ENCODE assay signal across 9 cellular contexts in genomic region chr19:3046621-3047306, GRCh38. TPM values are rescaled to one million over a fixed set of nuclear protein-coding genes. Genes with fewer than 3 reads are reported as not detected.
A peak's percentile ranks its signal among the peaks of the same experiment; 100 is the strongest.
DNase-seq lines count a peak whose midpoint lies in the region; ATAC-seq lines count a peak whose summit lies in the region.
"Had no signal": no experiment of that assay in that cellular context is flagged by ENCODE, and none has a peak within 500 bp of the region (broad histone marks: within the 10 kb centered on the region; RNA-seq: fewer than 3 reads in every experiment).

No MANE protein-coding gene starts in this region.

- H3K36me3 ChIP-seq in BLaER1 (0 out of 2 replicates have a peak, but pooled peaks cover under 1% of the 10 kb centered on the region), MG63 (no peaks in the 10 kb centered on the region)

- H3K27ac Mint-ChIP-seq in central memory CD8-positive, alpha-beta T cell (ENCODE audit: low read depth), result no peak overlapping the region
- no peak overlapping the region for H3K27ac Mint-ChIP-seq in naive B cell

- peaks cover 59% of the 10 kb centered on the region for H3K4me1 ChIP-seq in BLaER1

- H3K4me1 Mint-ChIP-seq in central memory CD8-positive, alpha-beta T cell, result peaks cover 18% of the 10 kb centered on the region
- H3K4me1 Mint-ChIP-seq in naive B cell, result peaks cover 21 to 29% (median 23%) of the 10 kb centered on the region in 3 donors

- no peak for ATAC-seq in central memory CD8-positive, alpha-beta T cell (replicated peaks; ENCODE audit: extremely low read depth, poor library complexity, severe bottlenecking)
- ATAC-seq in naive B cell (ENCODE audit: low read depth in 2 of 2) (peak in 1 of 2 donors; percentile 5), HG02938 (IDR thresholded peaks at IDR 0.05; ENCODE audit: unreplicated experiment) (no peak), GM19463 (IDR thresholded peaks at IDR 0.05; ENCODE audit: unreplicated experiment) (no peak), GM18868 (IDR thresholded peaks at IDR 0.05; ENCODE audit: unreplicated experiment) (no peak)

- H3K4me2 ChIP-seq in BLaER1, result peak overlapping the region; percentile 87

- no peaks in the 10 kb centered on the region for H4K20me1 ChIP-seq in BLaER1

- H3K27me3 ChIP-seq in BLaER1 (no peaks in the 10 kb centered on the region), MG63 (no peaks in the 10 kb centered on the region)

- H3K9me3 ChIP-seq in BLaER1 (no peaks in the 10 kb centered on the region), MG63 (no peaks in the 10 kb centered on the region)

- H3K27ac ChIP-seq in BLaER1, result no peak overlapping the region

- DNase-seq in NCI-H187 treated with DMSO at 0.1 percent for 48 hours (lab: John Stamatoyannopoulos, UW) (peak; percentile 72), naive B cell (no peak), MG63 (no peak)
- DNase-seq in central memory CD8-positive, alpha-beta T cell (ENCODE audit: low spot score in 2 of 2), result no peak

- H3K9ac ChIP-seq in BLaER1, result no peak overlapping the region

- H3K36me3 Mint-ChIP-seq in central memory CD8-positive, alpha-beta T cell (ENCODE audit: insufficient read depth), result peaks cover 2% of the 10 kb centered on the region
- no peaks in the 10 kb centered on the region for H3K36me3 Mint-ChIP-seq in naive B cell
- H3K36me3 Mint-ChIP-seq: IgD-negative memory B cell had no signal

- peak overlapping the region; percentile 61 for H3K4me3 ChIP-seq in BLaER1
- no peak overlapping the region for H3K4me3 ChIP-seq in MG63

- H3K27me3 Mint-ChIP-seq in central memory CD8-positive, alpha-beta T cell, result no peaks in the 10 kb centered on the region
- peaks cover 0 to 4% (median 0%) of the 10 kb centered on the region in 3 donors for H3K27me3 Mint-ChIP-seq in naive B cell

- peak overlapping the region; percentile 84 for H3K4me3 Mint-ChIP-seq in central memory CD8-positive, alpha-beta T cell
- H3K4me3 Mint-ChIP-seq in naive B cell, result peak overlapping the region in 5 of 8 donors; percentile 29 to 88 (median 51)

- H3K9me3 Mint-ChIP-seq in central memory CD8-positive, alpha-beta T cell, result no peaks in the 10 kb centered on the region
- no peaks in the 10 kb centered on the region for H3K9me3 Mint-ChIP-seq in naive B cell
- H3K9me3 Mint-ChIP-seq: IgD-negative memory B cell had no signal

RNA-seq across cellular contexts. Expression of gene TLE5, which starts 15.5 kb away (rescaled TPM):
- 100 to 1,000 TPM; 294 to 651 (median 379) TPM for polyA plus RNA-seq in naive B cell (ENCODE audit: low read depth in 6 of 6)
- total RNA-seq in MG63 (2014; rRNA removed; shearing (Covaris generic); ENCODE audit: low replicate concordance), result 165 and 217 TPM in 2 replicates

RNA-seq across cellular contexts. Expression of gene TLE2, which starts 17.7 kb away (rescaled TPM):
- 1 to 10 TPM in 4 of 6 donors, under 1 TPM in 1, not detected in 1; 0.84 to 2.3 (median 1.9) TPM for polyA plus RNA-seq in naive B cell (ENCODE audit: low read depth in 6 of 6)
- total RNA-seq in MG63 (2014; rRNA removed; shearing (Covaris generic); ENCODE audit: low replicate concordance), result 1.5 and 4.1 TPM in 2 replicates

RNA-seq across cellular contexts. Expression of gene GNA11, which starts 47.4 kb away (rescaled TPM):
- polyA plus RNA-seq in naive B cell (ENCODE audit: low read depth in 6 of 6), result 1 to 10 TPM in 2 of 6 donors, under 1 TPM in 3, not detected in 1; 0.23 to 1.2 (median 0.99) TPM
- total RNA-seq in MG63 (2014; rRNA removed; shearing (Covaris generic); ENCODE audit: low replicate concordance), result 29.7 and 46.0 TPM in 2 replicates
